Comparison of ENCODE assay signal across 23 cellular contexts in the genomic region with DNA sequence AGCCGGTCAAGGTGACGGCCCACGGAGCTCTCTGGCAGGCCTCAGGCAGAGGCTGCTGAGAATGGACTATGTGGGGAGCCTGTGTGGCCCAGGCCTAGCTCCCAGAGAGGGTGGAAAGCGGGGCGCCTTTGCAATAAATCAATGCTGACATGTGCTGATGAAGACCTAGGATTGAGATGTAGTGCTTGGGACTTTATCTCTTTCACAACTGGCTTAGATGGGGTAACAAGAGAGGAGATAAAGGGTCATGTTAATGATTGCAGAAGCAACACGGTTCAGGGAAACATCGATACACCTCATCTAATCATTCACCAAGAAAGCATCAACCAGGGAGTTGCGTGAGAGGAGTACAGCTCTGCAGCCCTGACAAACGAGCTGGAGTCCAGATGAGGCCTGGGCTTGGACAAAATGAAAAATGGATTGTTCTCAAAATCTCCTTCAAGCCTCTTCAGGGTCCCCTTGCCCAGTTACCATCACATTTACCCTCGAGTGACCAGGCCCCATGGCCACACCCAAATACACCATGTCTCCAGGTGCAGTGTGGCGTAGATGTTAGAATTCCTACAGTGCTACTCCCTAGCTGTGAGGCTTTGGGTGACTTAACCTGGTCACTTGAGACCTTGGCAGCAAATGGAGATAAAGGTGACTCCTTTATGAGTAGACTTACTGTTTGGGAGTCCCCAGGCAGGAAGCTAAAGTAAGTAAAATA.
DNase-seq lines count a peak whose midpoint lies in the region; ATAC-seq and TF ChIP-seq lines count a peak whose summit lies in the region.
"Had no signal": no experiment of that assay in that cellular context is flagged by ENCODE, and none has a peak within 500 bp of the region (broad histone marks: within the 10 kb centered on the region; RNA-seq: fewer than 3 reads in every experiment).

No MANE protein-coding gene starts in this region.

- no peaks in the 10 kb centered on the region for H3K36me3 Mint-ChIP-seq in MCF 10A (ENCODE audit: insufficient read depth, unreplicated experiment)
- no peaks in the 10 kb centered on the region for H3K36me3 Mint-ChIP-seq in activated CD8-positive, alpha-beta T cell treated with anti-CD3 and anti-CD28 coated beads, Interleukin-2, amount 10 ng/mL, durations not matched to agents 7 days and 5 days (ENCODE audit: low read depth)

- POLR2A ChIA-PET in MCF 10A (lab: Yijun Ruan, JAX) = interaction anchor here (0.7 kb wide), 2 partner anchors 8 to 465 kb away, joined by 3 to 4 read pairs; no protein-coding TSS in a partner anchor
- POLR2A ChIA-PET in activated CD8-positive, alpha-beta T cell treated with anti-CD3 and anti-CD28 coated beads, Interleukin-2, amount 10 ng/mL, durations not matched to agents 7 days and 5 days (lab: Charles Lee) = interaction anchor here (0.6 kb wide), 2 partner anchors 166 to 377 kb away, joined by 3 read pairs; no protein-coding TSS in a partner anchor

- H3K27me3 Mint-ChIP-seq in MCF 10A (ENCODE audit: insufficient read depth, unreplicated experiment) = no peaks in the 10 kb centered on the region
- peaks cover 6% of the 10 kb centered on the region for H3K27me3 Mint-ChIP-seq in activated CD8-positive, alpha-beta T cell treated with anti-CD3 and anti-CD28 coated beads, Interleukin-2, amount 10 ng/mL, durations not matched to agents 7 days and 5 days (ENCODE audit: low read depth)

- H3K27me3 ChIP-seq in mammary epithelial cell (ENCODE audit: insufficient read depth, low read length) = no peaks in the 10 kb centered on the region

- no peak overlapping the region for H3K4me2 ChIP-seq in mammary epithelial cell (ENCODE audit: insufficient read depth, low read depth, low read length)
- H3K4me2 ChIP-seq: SK-N-SH had no signal

- H3K27ac ChIP-seq in mammary epithelial cell (ENCODE audit: insufficient read depth, low read depth, low read length) = no peak overlapping the region
- H3K27ac ChIP-seq: 22Rv1, C4-2B had no signal

- TF ChIP-seq CTCF in MCF 10A (IDR thresholded peaks at IDR 0.05; ENCODE audit: unreplicated experiment) = no peak
- no peak for TF ChIP-seq CTCF in mammary epithelial cell (conservative IDR thresholded peaks at IDR 0.05 in 1 of 2, IDR thresholded peaks at IDR 0.05 in 1 of 2; ENCODE audit: extremely low read depth in 1 of 2, insufficient read depth in 1 of 2, low read depth in 1 of 2, low read length in 2 of 2)

- WGBS in mammary epithelial cell (ENCODE audit: low coverage, missing lambda C conversion rate) = 93% methylated on average over 11 of the region's 11 CpGs

- H3K4me3 ChIP-seq in mammary epithelial cell (replicated peaks in 1 of 3; ENCODE audit: insufficient read depth in 1 of 3, low read depth in 2 of 3, low read length in 3 of 3) = no peak overlapping the region
- H3K4me3 ChIP-seq: HAP-1 had no signal

- in situ Hi-C loops in mammary epithelial cell (cut with MboI; ENCODE audit: low sequenced_read_pairs in 2 of 2) = no loop called here

- dilution Hi-C loops in mammary epithelial cell (cut with HindIII; ENCODE audit: low sequenced_read_pairs) = no loop called here

- no TSS peak for BruUV-seq in MCF 10A (replicated peaks; lab: Mats Ljungman, UMichigan)
- no TSS peak for BruUV-seq in mammary epithelial cell (replicated peaks; lab: Mats Ljungman, UMichigan)

- no peaks in the 10 kb centered on the region for H4K20me1 ChIP-seq in mammary epithelial cell (ENCODE audit: insufficient read depth, low read length)

- H3K79me2 ChIP-seq in mammary epithelial cell (ENCODE audit: insufficient read depth, low read length) = no peaks in the 10 kb centered on the region

- ATAC-seq in esophagus mucosa = peak; percentile 35
- no peak for ATAC-seq in HG03280 (IDR thresholded peaks at IDR 0.05; ENCODE audit: unreplicated experiment)
- no peak for ATAC-seq in activated CD8-positive, alpha-beta T cell treated with anti-CD3 and anti-CD28 coated beads, Interleukin-2, amount 10 ng/mL, durations not matched to agents 7 days and 5 days
- no peak for ATAC-seq in GM18907 (IDR thresholded peaks at IDR 0.05; ENCODE audit: unreplicated experiment)

- H3K4me3 Mint-ChIP-seq in MCF 10A (ENCODE audit: unreplicated experiment) = no peak overlapping the region
- H3K4me3 Mint-ChIP-seq in activated CD8-positive, alpha-beta T cell treated with anti-CD3 and anti-CD28 coated beads, Interleukin-2, amount 10 ng/mL, durations not matched to agents 7 days and 5 days = no peak overlapping the region

- H3K9me3 ChIP-seq in mammary epithelial cell (replicated peaks; ENCODE audit: insufficient read depth, low read length) = no peaks in the 10 kb centered on the region
- H3K9me3 ChIP-seq: HAP-1, SK-N-SH had no signal

- H3K27ac Mint-ChIP-seq in MCF 10A (ENCODE audit: low read depth, unreplicated experiment) = peak overlapping the region; percentile 3
- no peak overlapping the region for H3K27ac Mint-ChIP-seq in activated CD8-positive, alpha-beta T cell treated with anti-CD3 and anti-CD28 coated beads, Interleukin-2, amount 10 ng/mL, durations not matched to agents 7 days and 5 days

- CTCF ChIA-PET in MCF 10A (lab: Yijun Ruan, JAX) = interaction anchor here (0.6 to 1.1 kb wide), 2 partner anchors 16 to 47 kb away, joined by 3 to 4 read pairs; no protein-coding TSS in a partner anchor
- CTCF ChIA-PET in mammary epithelial cell (lab: Charles Lee; ENCODE audit: low non-redundant PET) = no interaction called here
- CTCF ChIA-PET in activated CD8-positive, alpha-beta T cell treated with anti-CD3 and anti-CD28 coated beads, Interleukin-2, amount 10 ng/mL, durations not matched to agents 7 days and 5 days (lab: Charles Lee) = interaction anchor here (1.2 to 1.4 kb wide), 2 partner anchors 16 to 46 kb away, joined by 3 to 4 read pairs; no protein-coding TSS in a partner anchor

- H3K36me3 ChIP-seq in mammary epithelial cell (ENCODE audit: insufficient read depth, low read length) = no peaks in the 10 kb centered on the region
- H3K36me3 ChIP-seq: HAP-1 had no signal

- intact Hi-C loops in MCF 10A (cut with micrococcal nuclease) = no loop called here
- intact Hi-C loops in mammary epithelial cell (cut with micrococcal nuclease) = loop anchor here (5.0 kb wide), 1 partner anchor 112 kb away; no protein-coding TSS in a partner anchor

- no peak overlapping the region for H3K9ac ChIP-seq in mammary epithelial cell (ENCODE audit: insufficient read depth, low read length)
- H3K9ac ChIP-seq: SK-N-SH had no signal

- no peaks in the 10 kb centered on the region for H3K9me3 Mint-ChIP-seq in MCF 10A (ENCODE audit: unreplicated experiment)
- H3K9me3 Mint-ChIP-seq in activated CD8-positive, alpha-beta T cell treated with anti-CD3 and anti-CD28 coated beads, Interleukin-2, amount 10 ng/mL, durations not matched to agents 7 days and 5 days (ENCODE audit: insufficient read depth) = no peaks in the 10 kb centered on the region

- H2AFZ ChIP-seq in mammary epithelial cell (ENCODE audit: low read depth, low read length) = no peak overlapping the region

- H3K4me1 ChIP-seq in mammary epithelial cell (ENCODE audit: insufficient read depth, low read length) = peaks cover 17% of the 10 kb centered on the region

- H3K4me1 Mint-ChIP-seq in MCF 10A (ENCODE audit: insufficient read depth, unreplicated experiment) = peaks cover 8% of the 10 kb centered on the region
- peaks cover 8% of the 10 kb centered on the region for H3K4me1 Mint-ChIP-seq in activated CD8-positive, alpha-beta T cell treated with anti-CD3 and anti-CD28 coated beads, Interleukin-2, amount 10 ng/mL, durations not matched to agents 7 days and 5 days (ENCODE audit: low read depth)

- DNase-seq in MCF 10A (ENCODE audit: unreplicated experiment) (no peak), mammary epithelial cell (no peak), mucosa of gallbladder (ENCODE audit: low spot score) (peak; percentile 59)
- no peak for DNase-seq in activated CD4-positive, CD25-positive, alpha-beta regulatory T cell treated with anti-CD3 and anti-CD28 coated beads, Interleukin-2, amount 50 U/mL, for 72 hours
- no peak for DNase-seq in activated CD8-positive, alpha-beta T cell treated with anti-CD3 and anti-CD28 coated beads, Interleukin-2, amount 10 ng/mL, durations not matched to agents 7 days and 5 days
- DNase-seq: AML-193, DMS79, KBM-7, NCI-H1417, NCI-H187, NCI-H226, NCI-H524, NCI-H82, OCI-M1, RPMI8226, SHP77 treated with DMSO at 0.1 percent for 48 hours, SK-N-SH had no signal
